ENCODE assay signal across 1 cellular context in the genomic region with DNA sequence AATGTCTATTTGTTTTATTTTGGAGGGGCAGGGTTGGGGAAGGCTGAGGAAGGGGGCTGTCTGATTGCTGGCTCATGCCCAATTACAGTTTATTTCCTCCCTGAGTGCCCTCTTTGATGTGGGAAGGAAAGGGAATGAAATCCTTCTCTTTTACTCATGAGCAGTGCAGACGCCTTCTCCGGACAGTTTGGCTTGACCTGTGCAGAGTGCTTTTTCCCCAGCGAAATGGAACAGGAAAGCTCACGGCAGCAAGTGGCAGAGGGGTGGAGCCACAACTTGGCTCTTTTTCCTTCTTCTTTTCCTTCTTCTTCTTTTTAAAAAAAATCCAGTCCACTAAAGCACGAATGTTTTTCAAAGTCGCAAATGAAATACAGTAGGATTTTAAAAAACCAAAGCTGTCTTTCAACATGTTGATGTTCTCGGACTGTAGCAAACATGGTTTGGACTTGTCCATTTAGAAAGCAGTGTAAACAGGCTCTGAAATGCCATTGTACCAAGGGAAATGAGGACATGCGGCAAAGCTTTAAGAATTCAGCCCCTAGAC.
TF ChIP-seq lines count a peak whose summit lies in the region.

No MANE protein-coding gene starts in this region.

TF ChIP-seq in WTC11, 78 proteins besides CTCF, POLR2A, EP300 and RAD21 (continued from another document):
- TF ChIP-seq, protein P1, sequence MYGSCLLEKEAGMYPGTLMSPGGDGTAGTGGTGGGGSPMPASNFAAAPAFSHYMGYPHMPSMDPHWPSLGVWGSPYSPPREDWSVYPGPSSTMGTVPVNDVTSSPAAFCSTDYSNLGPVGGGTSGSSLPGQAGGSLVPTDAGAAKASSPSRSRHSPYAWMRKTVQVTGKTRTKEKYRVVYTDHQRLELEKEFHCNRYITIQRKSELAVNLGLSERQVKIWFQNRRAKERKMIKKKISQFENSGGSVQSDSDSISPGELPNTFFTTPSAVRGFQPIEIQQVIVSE (CRISPR knock-in tag; IDR thresholded peaks at IDR 0.05; ENCODE audit: borderline replicate concordance) = no peak
- TF ChIP-seq, protein P2, sequence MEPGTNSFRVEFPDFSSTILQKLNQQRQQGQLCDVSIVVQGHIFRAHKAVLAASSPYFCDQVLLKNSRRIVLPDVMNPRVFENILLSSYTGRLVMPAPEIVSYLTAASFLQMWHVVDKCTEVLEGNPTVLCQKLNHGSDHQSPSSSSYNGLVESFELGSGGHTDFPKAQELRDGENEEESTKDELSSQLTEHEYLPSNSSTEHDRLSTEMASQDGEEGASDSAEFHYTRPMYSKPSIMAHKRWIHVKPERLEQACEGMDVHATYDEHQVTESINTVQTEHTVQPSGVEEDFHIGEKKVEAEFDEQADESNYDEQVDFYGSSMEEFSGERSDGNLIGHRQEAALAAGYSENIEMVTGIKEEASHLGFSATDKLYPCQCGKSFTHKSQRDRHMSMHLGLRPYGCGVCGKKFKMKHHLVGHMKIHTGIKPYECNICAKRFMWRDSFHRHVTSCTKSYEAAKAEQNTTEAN (CRISPR knock-in tag; IDR thresholded peaks at IDR 0.05) = no peak
- TF ChIP-seq USF1 (CRISPR knock-in tag; IDR thresholded peaks at IDR 0.05) = no peak
- no peak for TF ChIP-seq FOXK1 (CRISPR knock-in tag; IDR thresholded peaks at IDR 0.05)
- TF ChIP-seq, protein P3, sequence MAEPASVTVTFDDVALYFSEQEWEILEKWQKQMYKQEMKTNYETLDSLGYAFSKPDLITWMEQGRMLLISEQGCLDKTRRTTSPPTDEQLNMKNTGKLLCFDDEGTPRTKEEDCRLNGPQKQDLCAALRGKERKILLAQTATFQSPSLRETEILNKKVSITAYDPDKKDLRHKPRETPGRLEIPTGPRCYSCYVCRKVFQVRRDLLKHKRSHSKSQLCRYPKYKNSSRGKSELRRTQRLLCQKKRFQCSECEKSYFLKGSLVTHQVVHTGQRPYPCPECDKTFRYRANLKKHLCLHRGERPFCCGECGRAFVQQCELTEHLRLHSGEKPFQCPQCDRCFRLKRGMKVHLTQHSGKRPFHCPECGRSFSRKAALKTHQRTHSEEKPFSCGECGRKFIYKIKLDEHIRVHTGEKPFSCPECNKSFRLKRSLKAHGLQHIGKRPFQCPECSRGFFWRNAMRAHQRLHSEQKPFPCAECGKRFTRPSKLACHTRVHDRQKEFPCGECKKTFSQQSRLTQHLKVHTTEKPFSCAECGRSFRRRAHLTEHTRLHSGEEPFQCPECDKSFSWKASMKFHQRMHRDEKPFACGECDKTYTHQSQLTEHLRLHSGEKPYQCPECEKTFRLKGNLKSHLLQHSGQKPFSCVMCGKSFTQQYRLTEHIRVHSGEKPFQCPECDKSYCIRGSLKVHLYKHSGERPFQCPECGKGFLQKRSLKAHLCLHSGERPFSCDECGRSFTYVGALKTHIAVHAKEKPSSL (CRISPR knock-in tag; conservative IDR thresholded peaks at IDR 0.05) = no peak
- TF ChIP-seq SOX15 (CRISPR knock-in tag; IDR thresholded peaks at IDR 0.05) = no peak
- no peak for TF ChIP-seq GRHL2 (CRISPR knock-in tag; IDR thresholded peaks at IDR 0.05; ENCODE audit: insufficient replicate concordance, severe bottlenecking)
